ENCODE assay signal across 23 cellular contexts in genomic region chr2:237179161-237179560, GRCh38.
A peak's percentile ranks its signal among the peaks of the same experiment; 100 is the strongest.
DNase-seq lines count a peak whose midpoint lies in the region; FAIRE-seq and TF ChIP-seq lines count a peak whose summit lies in the region.
"Had no signal": no experiment of that assay in that cellular context is flagged by ENCODE, and none has a peak within 500 bp of the region (broad histone marks: within the 10 kb centered on the region; RNA-seq: fewer than 3 reads in every experiment).

No MANE protein-coding gene starts in this region.

- TF ChIP-seq POLR2A in vagina (IDR thresholded peaks at IDR 0.05) = no peak

- no peak for FAIRE-seq in astrocyte (lab: Jason Lieb, UNC)
- FAIRE-seq: D721Med, GM19239, H1, HepG2 had no signal

- intact Hi-C loops in MCF 10A (cut with micrococcal nuclease) = no loop called here
- intact Hi-C loops in mammary epithelial cell (cut with micrococcal nuclease) = no loop called here
- intact Hi-C loops in vagina (cut with DNase I) = no loop called here

- POLR2A ChIA-PET in MCF 10A (lab: Yijun Ruan, JAX) = interaction anchor here (0.6 to 1.0 kb wide), 3 partner anchors 23 to 184 kb away, joined by 3 to 4 read pairs (median 3); no protein-coding TSS in a partner anchor

- no peaks in the 10 kb centered on the region for H3K4me1 ChIP-seq in mammary epithelial cell (ENCODE audit: insufficient read depth, low read length)
- peaks cover 35% of the 10 kb centered on the region for H3K4me1 ChIP-seq in astrocyte (ENCODE audit: insufficient read depth, low read length)
- H3K4me1 ChIP-seq in mesodermal cell (ENCODE audit: control insufficient read depth, insufficient read depth, low read length, poor library complexity, severe bottlenecking) = peaks cover 43% of the 10 kb centered on the region
- H3K4me1 ChIP-seq in vagina = peaks cover 4% of the 10 kb centered on the region
- H3K4me1 ChIP-seq: Peyer's patch had no signal

- H3K4me2 ChIP-seq in mammary epithelial cell (ENCODE audit: insufficient read depth, low read depth, low read length) (no peak overlapping the region), astrocyte (ENCODE audit: low read length) (peak overlapping the region; percentile 43)

- in situ Hi-C loops in mammary epithelial cell (cut with MboI; ENCODE audit: low sequenced_read_pairs in 2 of 2) = no loop called here

- H4K20me1 ChIP-seq in mammary epithelial cell (ENCODE audit: insufficient read depth, low read length) = no peaks in the 10 kb centered on the region
- H4K20me1 ChIP-seq in astrocyte (ENCODE audit: insufficient read depth, low read length) = no peaks in the 10 kb centered on the region

- no peaks in the 10 kb centered on the region for H3K36me3 ChIP-seq in mammary epithelial cell (ENCODE audit: insufficient read depth, low read length)
- H3K36me3 ChIP-seq in astrocyte (ENCODE audit: insufficient read depth, low read length) = no peaks in the 10 kb centered on the region
- no peaks in the 10 kb centered on the region for H3K36me3 ChIP-seq in mesodermal cell (ENCODE audit: control insufficient read depth, insufficient read depth, low read length)
- no peaks in the 10 kb centered on the region for H3K36me3 ChIP-seq in vagina
- H3K36me3 ChIP-seq: Peyer's patch had no signal

- BruUV-seq in MCF 10A (replicated peaks; lab: Mats Ljungman, UMichigan) (no TSS peak), mammary epithelial cell (replicated peaks; lab: Mats Ljungman, UMichigan) (no TSS peak)

- CTCF ChIA-PET in MCF 10A (lab: Yijun Ruan, JAX) = interaction anchor here (1.0 kb wide), 1 partner anchor 392 kb away, joined by 3 read pairs; no protein-coding TSS in a partner anchor
- CTCF ChIA-PET in mammary epithelial cell (lab: Charles Lee; ENCODE audit: low non-redundant PET) = no interaction called here

- H3K27ac Mint-ChIP-seq in MCF 10A (ENCODE audit: low read depth, unreplicated experiment) (peak overlapping the region; percentile 54), astrocyte (ENCODE audit: unreplicated experiment) (peak overlapping the region; percentile 5)
- H3K27ac Mint-ChIP-seq: B cell had no signal

- H3K36me3 Mint-ChIP-seq in MCF 10A (ENCODE audit: insufficient read depth, unreplicated experiment) (no peaks in the 10 kb centered on the region), astrocyte (ENCODE audit: low read depth, unreplicated experiment) (peaks cover 2% of the 10 kb centered on the region)

- no peak overlapping the region for H3K4me3 Mint-ChIP-seq in MCF 10A (ENCODE audit: unreplicated experiment)
- no peak overlapping the region for H3K4me3 Mint-ChIP-seq in astrocyte (ENCODE audit: unreplicated experiment)
- H3K4me3 Mint-ChIP-seq: B cell had no signal

- WGBS in mammary epithelial cell (ENCODE audit: low coverage, missing lambda C conversion rate) = 90% methylated on average over 5 of the region's 5 CpGs
- 71 to 83% methylated on average over 1 of the region's 5 CpGs for WGBS in mesodermal cell (ENCODE audit: insufficient coverage in 2 of 2), 2 experiments

- H3K9me3 ChIP-seq in mammary epithelial cell (replicated peaks; ENCODE audit: insufficient read depth, low read length) = no peaks in the 10 kb centered on the region
- H3K9me3 ChIP-seq in astrocyte (ENCODE audit: insufficient read depth, low read depth, low read length) = no peaks in the 10 kb centered on the region
- H3K9me3 ChIP-seq in mesodermal cell (ENCODE audit: control insufficient read depth, low read length) = no peaks in the 10 kb centered on the region
- H3K9me3 ChIP-seq in vagina = no peaks in the 10 kb centered on the region
- H3K9me3 ChIP-seq: Peyer's patch had no signal

- H3K27ac ChIP-seq in mammary epithelial cell (ENCODE audit: insufficient read depth, low read depth, low read length) (no peak overlapping the region), astrocyte (ENCODE audit: low read depth, low read length) (peak overlapping the region; percentile 89), mesodermal cell (ENCODE audit: low read depth, low read length, severe bottlenecking) (peak overlapping the region; percentile 75), vagina (peak overlapping the region; percentile 51)

- H3K79me2 ChIP-seq in mammary epithelial cell (ENCODE audit: insufficient read depth, low read length) = no peaks in the 10 kb centered on the region
- H3K79me2 ChIP-seq in astrocyte (ENCODE audit: insufficient read depth, low read length) = no peaks in the 10 kb centered on the region

- no peak overlapping the region for H3K4me3 ChIP-seq in mammary epithelial cell (replicated peaks in 1 of 3; ENCODE audit: insufficient read depth in 1 of 3, low read depth in 2 of 3, low read length in 3 of 3)
- H3K4me3 ChIP-seq in astrocyte (ENCODE audit: insufficient read depth, low read depth, low read length) = no peak overlapping the region
- no peak overlapping the region for H3K4me3 ChIP-seq in mesodermal cell (ENCODE audit: extremely low read depth, insufficient read depth, low read length, poor library complexity, severe bottlenecking)
- no peak overlapping the region for H3K4me3 ChIP-seq in vagina
- H3K4me3 ChIP-seq: Peyer's patch had no signal

- H3K9me3 Mint-ChIP-seq in MCF 10A (ENCODE audit: unreplicated experiment) (no peaks in the 10 kb centered on the region), astrocyte (ENCODE audit: unreplicated experiment) (peaks cover 4% of the 10 kb centered on the region)

- H3K4me1 Mint-ChIP-seq in MCF 10A (ENCODE audit: insufficient read depth, unreplicated experiment) = peaks cover 34% of the 10 kb centered on the region
- peaks cover 45% of the 10 kb centered on the region for H3K4me1 Mint-ChIP-seq in astrocyte (ENCODE audit: low read depth, unreplicated experiment)
- H3K4me1 Mint-ChIP-seq: B cell had no signal

- DNase-seq in MCF 10A (ENCODE audit: unreplicated experiment) = peak; percentile 36
- DNase-seq in mammary epithelial cell = no peak
- no peak for DNase-seq in astrocyte (ENCODE audit: low read depth)
- no peak for DNase-seq in vagina (ENCODE audit: extremely low spot score in 2 of 2)
- no peak for DNase-seq in DMS153 (lab: John Stamatoyannopoulos, UW)
- DNase-seq in NCI-H524 treated with DMSO at 0.1 percent for 48 hours (lab: John Stamatoyannopoulos, UW) = no peak
- DNase-seq in NCI-H526 treated with DMSO at 0.1 percent for 48 hours (lab: John Stamatoyannopoulos, UW) = no peak
- DNase-seq: 8988T; GF-D8; KBM-7; NCI-H1092; NCI-H1436; NCI-H187 treated with DMSO at 0.1 percent for 48 hours; NCI-H2107; NCI-H774; NK-92 treated with Interleukin-12 subunit alpha and Interleukin-12 subunit beta, amount 100 ng/mL, for 24 hours; Peyer's patch had no signal

- no peak overlapping the region for H2AFZ ChIP-seq in mammary epithelial cell (ENCODE audit: low read depth, low read length)
- no peak overlapping the region for H2AFZ ChIP-seq in astrocyte (ENCODE audit: low read depth, low read length)

- no peaks in the 10 kb centered on the region for H3K27me3 Mint-ChIP-seq in MCF 10A (ENCODE audit: insufficient read depth, unreplicated experiment)
- H3K27me3 Mint-ChIP-seq in astrocyte (ENCODE audit: low read depth, unreplicated experiment) = no peaks in the 10 kb centered on the region

- TF ChIP-seq CTCF in MCF 10A (IDR thresholded peaks at IDR 0.05; ENCODE audit: unreplicated experiment) (no peak), mammary epithelial cell (conservative IDR thresholded peaks at IDR 0.05 in 1 of 2, IDR thresholded peaks at IDR 0.05 in 1 of 2; ENCODE audit: extremely low read depth in 1 of 2, insufficient read depth in 1 of 2, low read depth in 1 of 2, low read length in 2 of 2) (no peak), astrocyte (IDR thresholded peaks at IDR 0.05; ENCODE audit: insufficient read depth, low read depth, low read length) (no peak), vagina (IDR thresholded peaks at IDR 0.05) (no peak)

- H3K9ac ChIP-seq in mammary epithelial cell (ENCODE audit: insufficient read depth, low read length) = no peak overlapping the region
- peak overlapping the region; percentile 50 for H3K9ac ChIP-seq in astrocyte (ENCODE audit: low read length)

- H3K27me3 ChIP-seq in mammary epithelial cell (ENCODE audit: insufficient read depth, low read length) (no peaks in the 10 kb centered on the region), astrocyte (ENCODE audit: insufficient read depth, low read length) (no peaks in the 10 kb centered on the region), vagina (no peaks in the 10 kb centered on the region)
- H3K27me3 ChIP-seq: Peyer's patch had no signal

- dilution Hi-C loops in mammary epithelial cell (cut with HindIII; ENCODE audit: low sequenced_read_pairs) = no loop called here
